Comparison of ENCODE assay signal across 17 cellular contexts in genomic region chr13:79837741-79838450, GRCh38.
DNase-seq lines count a peak whose midpoint lies in the region; ATAC-seq, FAIRE-seq and TF ChIP-seq lines count a peak whose summit lies in the region.
"Had no signal": no experiment of that assay in that cellular context is flagged by ENCODE, and none has a peak within 500 bp of the region (broad histone marks: within the 10 kb centered on the region; RNA-seq: fewer than 3 reads in every experiment).

No MANE protein-coding gene starts in this region.

- no peak overlapping the region for H3K4me3 ChIP-seq in BJ (ENCODE audit: low read depth, low read length)
- no peak overlapping the region for H3K4me3 ChIP-seq in astrocyte (ENCODE audit: insufficient read depth, low read depth, low read length)
- no peak overlapping the region for H3K4me3 ChIP-seq in kidney epithelial cell (ENCODE audit: low read depth, low read length)
- H3K4me3 ChIP-seq: BLaER1 had no signal

- H3K9me3 Mint-ChIP-seq in astrocyte (ENCODE audit: unreplicated experiment) (peaks cover 5% of the 10 kb centered on the region), osteocyte (ENCODE audit: unreplicated experiment) (peaks cover 7% of the 10 kb centered on the region)
- H3K9me3 Mint-ChIP-seq: stimulated activated naive CD8-positive, alpha-beta T cell treated with anti-CD3 and anti-CD28 coated beads, Interleukin-15, amount 100 ng/mL, for 72 hours had no signal

- DNase-seq in BJ (ENCODE audit: low read depth) (peak; percentile 44), astrocyte (ENCODE audit: low read depth) (peak; percentile 81), kidney epithelial cell (ENCODE audit: low read depth) (peak; percentile 39), activated T-cell treated with anti-CD3 and anti-CD28 coated beads for 4 hours (no peak), osteocyte (ENCODE audit: extremely low spot score, unreplicated experiment) (no peak), NCI-H1930 (lab: John Stamatoyannopoulos, UW) (no peak)
- DNase-seq in activated CD4-positive, alpha-beta T cell treated with anti-CD3 and anti-CD28 coated beads for 4 hours, result no peak
- DNase-seq: activated CD8-positive, alpha-beta memory T cell treated with anti-CD3 and anti-CD28 coated beads for 24 hours; activated naive CD4-positive, alpha-beta T cell treated with Interleukin-2 at 50 U/mL for 16 hours; immature natural killer cell; NCI-H510A treated with DMSO at 0.1 percent for 48 hours; Right ventricle myocardium superior; stimulated activated naive CD8-positive, alpha-beta T cell treated with anti-CD3 and anti-CD28 coated beads, Interleukin-15, amount 100 ng/mL, for 72 hours had no signal

- H3K27ac Mint-ChIP-seq in astrocyte (ENCODE audit: unreplicated experiment) (peak overlapping the region; percentile 91), osteocyte (ENCODE audit: unreplicated experiment) (no peak overlapping the region)
- H3K27ac Mint-ChIP-seq: immature natural killer cell; stimulated activated naive CD8-positive, alpha-beta T cell treated with anti-CD3 and anti-CD28 coated beads, Interleukin-15, amount 100 ng/mL, for 72 hours had no signal

- POLR2A ChIA-PET in BJ (lab: Charles Lee), result no interaction called here

- H3K9me3 ChIP-seq in astrocyte (ENCODE audit: insufficient read depth, low read depth, low read length), result no peaks in the 10 kb centered on the region

- H3K4me3 Mint-ChIP-seq in astrocyte (ENCODE audit: unreplicated experiment) (no peak overlapping the region), osteocyte (ENCODE audit: unreplicated experiment) (no peak overlapping the region)
- H3K4me3 Mint-ChIP-seq: immature natural killer cell; stimulated activated naive CD8-positive, alpha-beta T cell treated with anti-CD3 and anti-CD28 coated beads, Interleukin-15, amount 100 ng/mL, for 72 hours had no signal

- peak; percentile 76 for ATAC-seq in HG03432 (IDR thresholded peaks at IDR 0.05; ENCODE audit: unreplicated experiment)
- ATAC-seq: sciatic nerve; stimulated activated naive CD8-positive, alpha-beta T cell treated with anti-CD3 and anti-CD28 coated beads, Interleukin-15, amount 100 ng/mL, for 72 hours had no signal

- H3K36me3 ChIP-seq in BJ (ENCODE audit: control insufficient read depth, insufficient read depth, low read length), result no peaks in the 10 kb centered on the region
- H3K36me3 ChIP-seq in astrocyte (ENCODE audit: insufficient read depth, low read length), result no peaks in the 10 kb centered on the region
- no peaks in the 10 kb centered on the region for H3K36me3 ChIP-seq in kidney epithelial cell (ENCODE audit: control insufficient read depth, insufficient read depth, low read length)
- H3K36me3 ChIP-seq: BLaER1 had no signal

- H3K27ac ChIP-seq in astrocyte (ENCODE audit: low read depth, low read length), result peak overlapping the region; percentile 80
- H3K27ac ChIP-seq: BLaER1 had no signal

- H3K27me3 Mint-ChIP-seq in astrocyte (ENCODE audit: low read depth, unreplicated experiment) (no peaks in the 10 kb centered on the region), osteocyte (ENCODE audit: unreplicated experiment) (no peaks in the 10 kb centered on the region)
- H3K27me3 Mint-ChIP-seq: stimulated activated naive CD8-positive, alpha-beta T cell treated with anti-CD3 and anti-CD28 coated beads, Interleukin-15, amount 100 ng/mL, for 72 hours had no signal

- H3K79me2 ChIP-seq in astrocyte (ENCODE audit: insufficient read depth, low read length), result no peaks in the 10 kb centered on the region

- FAIRE-seq in astrocyte (lab: Jason Lieb, UNC), result peak; percentile 85
- FAIRE-seq: G401.6 had no signal

- H3K27me3 ChIP-seq in BJ (ENCODE audit: control insufficient read depth, insufficient read depth, low read length), result no peaks in the 10 kb centered on the region
- H3K27me3 ChIP-seq in astrocyte (ENCODE audit: insufficient read depth, low read length), result no peaks in the 10 kb centered on the region
- no peaks in the 10 kb centered on the region for H3K27me3 ChIP-seq in kidney epithelial cell (ENCODE audit: control insufficient read depth, insufficient read depth, low read length)
- H3K27me3 ChIP-seq: BLaER1 had no signal

- no peaks in the 10 kb centered on the region for H4K20me1 ChIP-seq in astrocyte (ENCODE audit: insufficient read depth, low read length)
- H4K20me1 ChIP-seq: BLaER1 had no signal

- H3K9ac ChIP-seq in astrocyte (ENCODE audit: low read length), result peak overlapping the region; percentile 30
- H3K9ac ChIP-seq: BLaER1 had no signal

- no peak for TF ChIP-seq CTCF in BJ (IDR thresholded peaks at IDR 0.05; ENCODE audit: insufficient read depth, low read depth, low read length)
- no peak for TF ChIP-seq CTCF in astrocyte (IDR thresholded peaks at IDR 0.05; ENCODE audit: insufficient read depth, low read depth, low read length)
- TF ChIP-seq CTCF in kidney epithelial cell (IDR thresholded peaks at IDR 0.05; ENCODE audit: insufficient read depth, low read length, poor library complexity, severe bottlenecking), result no peak
- no peak for TF ChIP-seq CTCF in osteocyte (IDR thresholded peaks at IDR 0.05)

- peaks cover 9% of the 10 kb centered on the region for H3K4me1 ChIP-seq in astrocyte (ENCODE audit: insufficient read depth, low read length)
- H3K4me1 ChIP-seq: BLaER1 had no signal

- CTCF ChIA-PET in BJ (lab: Yijun Ruan, JAX), result no interaction called here

- H3K4me1 Mint-ChIP-seq in astrocyte (ENCODE audit: low read depth, unreplicated experiment), result peaks cover 19% of the 10 kb centered on the region
- H3K4me1 Mint-ChIP-seq in osteocyte (ENCODE audit: unreplicated experiment), result peaks cover 4% of the 10 kb centered on the region
- H3K4me1 Mint-ChIP-seq: immature natural killer cell; stimulated activated naive CD8-positive, alpha-beta T cell treated with anti-CD3 and anti-CD28 coated beads, Interleukin-15, amount 100 ng/mL, for 72 hours had no signal

- H2AFZ ChIP-seq in astrocyte (ENCODE audit: low read depth, low read length), result peak overlapping the region; percentile 6

- peak overlapping the region; percentile 45 for H3K4me2 ChIP-seq in astrocyte (ENCODE audit: low read length)
- H3K4me2 ChIP-seq: BLaER1 had no signal

- H3K36me3 Mint-ChIP-seq in astrocyte (ENCODE audit: low read depth, unreplicated experiment) (no peaks in the 10 kb centered on the region), osteocyte (ENCODE audit: unreplicated experiment) (no peaks in the 10 kb centered on the region)
- H3K36me3 Mint-ChIP-seq: immature natural killer cell had no signal

Comparison
In these comparisons a context has a peak if more than half of its experiments do, and no peak if none do; other contexts are left out.
1. DNase-seq: peak in BJ (single experiment), astrocyte (single experiment) and kidney epithelial cell (single experiment); none in activated T-cell treated with anti-CD3 and anti-CD28 coated beads for 4 hours (single experiment), osteocyte (single experiment), NCI-H1930 (0 of 2) and activated CD4-positive, alpha-beta T cell treated with anti-CD3 and anti-CD28 coated beads for 4 hours (0 of 2).